8 cellular contexts compared by ENCODE assay signal in the genomic region with DNA sequence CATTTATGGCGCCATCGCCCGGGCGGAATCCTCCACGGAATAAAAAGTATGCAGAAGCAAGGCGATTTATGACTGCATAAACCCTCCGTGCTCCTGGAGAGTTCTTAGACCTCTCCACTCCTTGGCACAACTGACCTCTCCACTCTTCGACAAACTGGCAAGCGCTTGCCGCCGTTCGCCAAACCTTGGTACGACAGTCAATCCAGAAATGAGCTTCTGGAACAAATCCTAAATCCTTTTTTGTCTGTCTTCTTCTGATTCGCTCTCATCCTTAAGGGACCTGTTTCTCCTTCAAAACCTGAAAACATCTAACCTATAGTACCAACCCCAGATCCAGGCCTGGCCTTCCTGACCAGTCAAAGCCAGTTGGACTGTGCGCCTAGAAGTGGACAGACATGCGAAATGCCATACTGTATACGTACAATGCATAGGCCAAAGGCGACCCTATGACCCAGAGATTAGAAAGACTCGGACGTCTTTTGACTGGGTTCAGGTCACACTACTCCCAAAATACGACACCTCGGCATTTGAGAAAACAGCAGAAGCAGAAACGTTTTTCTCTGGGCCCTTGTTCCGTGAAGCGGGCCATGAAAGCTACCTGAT. TPM values are rescaled to one million over a fixed set of nuclear protein-coding genes. Genes with fewer than 3 reads are reported as not detected.
DNase-seq lines count a peak whose midpoint lies in the region; ATAC-seq and TF ChIP-seq lines count a peak whose summit lies in the region.

No MANE protein-coding gene starts in this region.

- peaks cover 14% of the 10 kb centered on the region for H3K4me1 ChIP-seq in CD8-positive, alpha-beta T cell (ENCODE audit: insufficient read depth, low read length)
- H3K4me1 ChIP-seq in Loucy (ENCODE audit: insufficient read depth, low read length, poor library complexity, severe bottlenecking): peaks cover 24% of the 10 kb centered on the region
- H3K4me1 ChIP-seq in neural progenitor cell: no peaks in the 10 kb centered on the region

- H3K27ac Mint-ChIP-seq in CD8-positive, alpha-beta T cell: peak overlapping the region; percentile 94
- H3K27ac Mint-ChIP-seq in neural progenitor cell: peak overlapping the region; percentile 99

- peak overlapping the region; percentile 88 for H3K4me2 ChIP-seq in Loucy (ENCODE audit: low read depth, low read length, poor library complexity, severe bottlenecking)
- peak overlapping the region; percentile 80 for H3K4me2 ChIP-seq in neural progenitor cell

- peak overlapping the region; percentile 92 for H3K4me3 ChIP-seq in CD8-positive, alpha-beta T cell (ENCODE audit: low read depth, low read length)
- H3K4me3 ChIP-seq in Loucy (ENCODE audit: low read length, poor library complexity, severe bottlenecking) (peak overlapping the region; percentile 98), dorsolateral prefrontal cortex (peak overlapping the region; percentile 52 to 97 (median 82)), neural progenitor cell (peak overlapping the region; percentile 88)

- no peaks in the 10 kb centered on the region for H3K79me2 ChIP-seq in Loucy (ENCODE audit: insufficient read depth, low read length)
- no peaks in the 10 kb centered on the region for H3K79me2 ChIP-seq in neural progenitor cell (ENCODE audit: low read depth)

- no peaks in the 10 kb centered on the region for H3K36me3 ChIP-seq in CD8-positive, alpha-beta T cell (ENCODE audit: insufficient read depth, low read length)
- H3K36me3 ChIP-seq in Loucy (ENCODE audit: insufficient read depth, low read length) (no peaks in the 10 kb centered on the region), neural progenitor cell (no peaks in the 10 kb centered on the region)

- H3K27ac ChIP-seq in CD8-positive, alpha-beta T cell (ENCODE audit: low read depth, low read length): peak overlapping the region; percentile 70
- peak overlapping the region in 53 of 59 donors; percentile 1 to 92 (median 75) for H3K27ac ChIP-seq in dorsolateral prefrontal cortex
- H3K27ac ChIP-seq in neural progenitor cell: no peak overlapping the region

- H3K9me3 Mint-ChIP-seq in CD8-positive, alpha-beta T cell: peaks cover 19% of the 10 kb centered on the region
- peaks cover 15% of the 10 kb centered on the region for H3K9me3 Mint-ChIP-seq in neural progenitor cell

- H3K4me3 Mint-ChIP-seq in CD8-positive, alpha-beta T cell: peak overlapping the region; percentile 96
- H3K4me3 Mint-ChIP-seq in neural progenitor cell: peak overlapping the region; percentile 93

- peaks cover 11% of the 10 kb centered on the region for H3K36me3 Mint-ChIP-seq in CD8-positive, alpha-beta T cell
- H3K36me3 Mint-ChIP-seq in neural progenitor cell: peaks cover 7% of the 10 kb centered on the region

- POLR2A ChIA-PET in CD8-positive, alpha-beta T cell (lab: Charles Lee): interaction anchor here (1.0 to 4.2 kb wide), 4 partner anchors 10 to 59 kb away, joined by 3 to 54 read pairs (median 12); partner anchors contain the start of gene TRIM27

- H3F3A ChIP-seq in Loucy (ENCODE audit: low read depth) (0 out of 2 replicates have a peak, but pooled peaks cover 5% of the 10 kb centered on the region), neural progenitor cell (ENCODE audit: low read depth) (peaks cover 35% of the 10 kb centered on the region)

- H3K4me1 Mint-ChIP-seq in CD8-positive, alpha-beta T cell (ENCODE audit: low read depth): peaks cover 47% of the 10 kb centered on the region
- H3K4me1 Mint-ChIP-seq in neural progenitor cell: peaks cover 22% of the 10 kb centered on the region

- H3K27me3 Mint-ChIP-seq in CD8-positive, alpha-beta T cell (ENCODE audit: low read depth): no peaks in the 10 kb centered on the region
- peaks cover 20% of the 10 kb centered on the region for H3K27me3 Mint-ChIP-seq in neural progenitor cell (ENCODE audit: insufficient read depth, low read depth)

- no peaks in the 10 kb centered on the region for H3K27me3 ChIP-seq in CD8-positive, alpha-beta T cell (ENCODE audit: insufficient read depth, low read length)
- peaks cover 3% of the 10 kb centered on the region for H3K27me3 ChIP-seq in Loucy (ENCODE audit: insufficient read depth, low read length, poor library complexity, severe bottlenecking)
- no peaks in the 10 kb centered on the region for H3K27me3 ChIP-seq in dorsolateral prefrontal cortex
- H3K27me3 ChIP-seq in neural progenitor cell: peaks cover 16% of the 10 kb centered on the region

- ATAC-seq in CD8-positive, alpha-beta T cell: no peak

- peak overlapping the region; percentile 90 for H3K9ac ChIP-seq in Loucy (ENCODE audit: low read depth, low read length, poor library complexity, severe bottlenecking)
- H3K9ac ChIP-seq in neural progenitor cell: no peak overlapping the region

- H4K20me1 ChIP-seq in Loucy (ENCODE audit: insufficient read depth, low read length, poor library complexity, severe bottlenecking) (no peaks in the 10 kb centered on the region), neural progenitor cell (ENCODE audit: low read depth) (no peaks in the 10 kb centered on the region)

- no peaks in the 10 kb centered on the region for H3K9me3 ChIP-seq in CD8-positive, alpha-beta T cell (ENCODE audit: low read length)
- no peaks in the 10 kb centered on the region; the same call in 1 of the 2 replicates for H3K9me3 ChIP-seq in Loucy (ENCODE audit: insufficient read depth, low read depth, low read length)
- H3K9me3 ChIP-seq in neural progenitor cell (ENCODE audit: low read depth): no peaks in the 10 kb centered on the region

- DNase-seq in CD8-positive, alpha-beta T cell: peak in 1 of 7 experiments; percentile 48
- DNase-seq in dorsolateral prefrontal cortex (peak in 2 of 10 donors; percentile 78 to 80), neural progenitor cell (ENCODE audit: low spot score) (no peak), SIG-M5 treated with dmso at 0.1 percent for 504 hours (lab: John Stamatoyannopoulos, UW; ENCODE audit: unreplicated experiment) (no peak), NCI-H1417 (lab: John Stamatoyannopoulos, UW) (no peak), D341Med (ENCODE audit: low spot score) (no peak), mucosa of gallbladder (ENCODE audit: low spot score) (no peak)

- peak overlapping the region; percentile 98 for H2AFZ ChIP-seq in Loucy (ENCODE audit: low read length)
- H2AFZ ChIP-seq in neural progenitor cell (replicated peaks): peak overlapping the region; percentile 93

- H3K9me2 ChIP-seq in Loucy (replicated peaks; ENCODE audit: low read depth, low read length): no peaks in the 10 kb centered on the region

- intact Hi-C loops in CD8-positive, alpha-beta T cell (cut with DNase I, micrococcal nuclease): loop anchor here (1.0 to 10.0 kb wide), 6 partner anchors 76 to 1730 kb away; partner anchors contain the start of genes ZNF165 (in 1 of the 2) and ZNF184 (in 1 of the 2)
- intact Hi-C loops in dorsolateral prefrontal cortex (cut with DNase I): loop anchor here (2.0 to 10.0 kb wide), 2 partner anchors 32 to 120 kb away; no protein-coding TSS in a partner anchor

- CTCF ChIA-PET in CD8-positive, alpha-beta T cell (lab: Charles Lee): interaction anchor here (2.1 to 2.7 kb wide), 4 partner anchors 17 to 75 kb away, joined by 7 to 13 read pairs (median 9); no protein-coding TSS in a partner anchor

- TF ChIP-seq CTCF in CD8-positive, alpha-beta T cell (IDR thresholded peaks at IDR 0.05): no peak
- TF ChIP-seq CTCF in Loucy (conservative IDR thresholded peaks at IDR 0.05; ENCODE audit: low read length) (peak; percentile 41), dorsolateral prefrontal cortex (IDR thresholded peaks at IDR 0.05 in 54 of 56, conservative IDR thresholded peaks at IDR 0.05 in 2 of 56; ENCODE audit: low read depth in 1 of 56, partially characterized antibody in 56 of 56) (peak in 24 of 56 donors; percentile 2 to 41 (median 28)), neural progenitor cell (IDR thresholded peaks at IDR 0.05) (peak; percentile 25)

RNA-seq across cellular contexts. Expression of gene TRIM27, which starts 59.4 kb away (rescaled TPM):
- total RNA-seq in CD8-positive, alpha-beta T cell: 1 to 10 TPM; 7.8 to 9.4 TPM
- total RNA-seq in dorsolateral prefrontal cortex: 10 to 100 TPM; 31.7 to 61.4 (median 42.6) TPM
- total RNA-seq in neural progenitor cell (ENCODE audit: low replicate concordance): 69.0 and 94.5 TPM in 2 replicates
- total RNA-seq in mucosa of gallbladder: 42.4 TPM
